ENCODE assay signal across 12 cellular contexts in genomic region chr19:36256853-36257511, GRCh38. TPM values are rescaled to one million over a fixed set of nuclear protein-coding genes. Genes with fewer than 3 reads are reported as not detected.
DNase-seq lines count a peak whose midpoint lies in the region; ATAC-seq, FAIRE-seq and TF ChIP-seq lines count a peak whose summit lies in the region.
"Had no signal": no experiment of that assay in that cellular context is flagged by ENCODE, and none has a peak within 500 bp of the region (broad histone marks: within the 10 kb centered on the region; RNA-seq: fewer than 3 reads in every experiment).

No MANE protein-coding gene starts in this region.

- H3K36me3 ChIP-seq in fibroblast of lung (ENCODE audit: control insufficient read depth, insufficient read depth, low read length): no peaks in the 10 kb centered on the region
- no peaks in the 10 kb centered on the region for H3K36me3 ChIP-seq in pancreas
- H3K36me3 ChIP-seq in smooth muscle cell (ENCODE audit: low read depth): no peaks in the 10 kb centered on the region

- H2AFZ ChIP-seq in fibroblast of lung (ENCODE audit: low read length): no peak overlapping the region
- no peak overlapping the region for H2AFZ ChIP-seq in smooth muscle cell (ENCODE audit: low read depth)

- H3K9me3 ChIP-seq in fibroblast of lung (ENCODE audit: control insufficient read depth, insufficient read depth, low read depth, low read length): no peaks in the 10 kb centered on the region
- no peaks in the 10 kb centered on the region for H3K9me3 ChIP-seq in pancreas
- no peaks in the 10 kb centered on the region for H3K9me3 ChIP-seq in smooth muscle cell (replicated peaks; ENCODE audit: low read depth)

- TF ChIP-seq CTCF in fibroblast of lung (conservative IDR thresholded peaks at IDR 0.05 in 1 of 2, IDR thresholded peaks at IDR 0.05 in 1 of 2; ENCODE audit: low read depth in 1 of 2, low read length in 2 of 2) (no peak), pancreas (IDR thresholded peaks at IDR 0.05) (no peak), smooth muscle cell (IDR thresholded peaks at IDR 0.05; ENCODE audit: borderline replicate concordance, insufficient read depth, poor library complexity, severe bottlenecking) (no peak)

- no peak overlapping the region for H3K27ac ChIP-seq in fibroblast of lung (ENCODE audit: insufficient read depth, low read length)
- H3K27ac ChIP-seq in pancreas: no peak overlapping the region
- H3K27ac ChIP-seq in smooth muscle cell (ENCODE audit: low read depth): no peak overlapping the region

- no peaks in the 10 kb centered on the region for H3K27me3 ChIP-seq in fibroblast of lung (ENCODE audit: control insufficient read depth, insufficient read depth, low read length)
- no peaks in the 10 kb centered on the region for H3K27me3 ChIP-seq in pancreas
- no peaks in the 10 kb centered on the region for H3K27me3 ChIP-seq in smooth muscle cell (ENCODE audit: low read depth)

- WGBS in pancreas, 2 donors: 64 to 67% methylated on average over 42 of the region's 42 CpGs
- WGBS in smooth muscle cell (ENCODE audit: low lambda C conversion rate): 97% methylated on average over 41 of the region's 42 CpGs

- DNase-seq in Right ventricle myocardium superior: no peak
- no peak for DNase-seq in cardiac septum (ENCODE audit: low spot score)
- no peak for DNase-seq in fibroblast of lung (ENCODE audit: low read depth in 2 of 2)
- peak in 1 of 6 donors; percentile 42 for DNase-seq in pancreas
- no peak for DNase-seq in HPDE6-E6E7 (ENCODE audit: extremely low spot score)
- no peak for DNase-seq in NCI-H446 treated with DMSO at 0.1 percent for 48 hours (lab: John Stamatoyannopoulos, UW)
- no peak for DNase-seq in DMS79 treated with DMSO at 0.1 percent for 48 hours (lab: John Stamatoyannopoulos, UW)
- no peak for DNase-seq in smooth muscle cell (lab: John Stamatoyannopoulos, UW; ENCODE audit: unreplicated experiment)
- DNase-seq: activated CD4-positive, CD25-positive, alpha-beta regulatory T cell; HCEC 1CT; NCI-H1694; RPMI8226 had no signal

- ATAC-seq in Right ventricle myocardium superior (ENCODE audit: poor library complexity) (peak; percentile 25), pancreas (peak in 1 of 4 donors; percentile 13)

- peak overlapping the region in 3 of 4 experiments; percentile 21 to 51 (median 26) for H3K4me3 ChIP-seq in fibroblast of lung (replicated peaks in 1 of 4; ENCODE audit: control extremely low read depth in 1 of 4, insufficient read depth in 1 of 4, low read depth in 3 of 4, low read length in 4 of 4)
- peak overlapping the region; percentile 14 to 43 (median 34) for H3K4me3 ChIP-seq in pancreas
- H3K4me3 ChIP-seq in smooth muscle cell: no peak overlapping the region

- FAIRE-seq in pancreas (lab: Jason Lieb, UNC): no peak

- H4K20me1 ChIP-seq in fibroblast of lung (ENCODE audit: control insufficient read depth, extremely low read depth, insufficient read depth, low read length) (no peaks in the 10 kb centered on the region), smooth muscle cell (ENCODE audit: low read depth) (no peaks in the 10 kb centered on the region)

- H3K9ac ChIP-seq in fibroblast of lung (ENCODE audit: insufficient read depth, low read length) (peak overlapping the region; percentile 7), smooth muscle cell (ENCODE audit: low read depth) (no peak overlapping the region)

- H3K79me2 ChIP-seq in fibroblast of lung (ENCODE audit: control insufficient read depth, insufficient read depth, low read length) (no peaks in the 10 kb centered on the region), smooth muscle cell (ENCODE audit: low read depth) (no peaks in the 10 kb centered on the region)

- H3F3A ChIP-seq in smooth muscle cell (ENCODE audit: low read depth): no peaks in the 10 kb centered on the region

- H3K4me1 ChIP-seq in fibroblast of lung (ENCODE audit: control insufficient read depth, extremely low read depth, insufficient read depth, low read length) (no peaks in the 10 kb centered on the region), pancreas (no peaks in the 10 kb centered on the region), smooth muscle cell (ENCODE audit: low read depth) (no peaks in the 10 kb centered on the region)

- H3K4me2 ChIP-seq in fibroblast of lung (ENCODE audit: extremely low read depth, insufficient read depth, low read length) (peak overlapping the region; percentile 64), smooth muscle cell (no peak overlapping the region)

- intact Hi-C loops in Right ventricle myocardium superior (cut with DNase I): no loop called here
- intact Hi-C loops in cardiac septum (cut with DNase I): no loop called here
- intact Hi-C loops in pancreas (cut with DNase I): no loop called here

RNA-seq across cellular contexts. Expression of gene ZNF146, which starts 42.1 kb away (rescaled TPM):
- total RNA-seq in Right ventricle myocardium superior (29.6 TPM), cardiac septum (38.6 TPM), fibroblast of lung (74.5 and 87.5 TPM in 2 replicates), pancreas (10 to 100 TPM; 15.0 to 35.2 (median 23.1) TPM), smooth muscle cell (155 and 161 TPM in 2 replicates)
- polyA plus RNA-seq in fibroblast of lung (84.8 and 92.5 TPM in 2 replicates), pancreas (10 to 100 TPM in 1 of 2 donors, 1 to 10 TPM in 1; 9.3 to 18.6 TPM), smooth muscle cell (49.4 and 57.5 TPM in 2 replicates)
- 56.6 and 71.0 TPM in 2 replicates for polyA plus RNA-seq in fibroblast of lung (2012)
- 1.1 and 2.4 TPM in 2 replicates for polyA minus RNA-seq in fibroblast of lung (ENCODE audit: low replicate concordance)

RNA-seq across cellular contexts. Expression of gene ZNF565, which starts 42.5 kb away (rescaled TPM):
- total RNA-seq in Right ventricle myocardium superior: 3.9 TPM
- total RNA-seq in cardiac septum: 4.0 TPM
- 6.3 and 6.4 TPM in 2 replicates for total RNA-seq in fibroblast of lung
- 2.4 and 4.3 TPM in 2 replicates for polyA plus RNA-seq in fibroblast of lung
- polyA plus RNA-seq in fibroblast of lung (2012): 2.2 and 2.8 TPM in 2 replicates
- 1.3 and 16.5 TPM in 2 replicates for polyA minus RNA-seq in fibroblast of lung (ENCODE audit: low replicate concordance)
- 1 to 10 TPM; 2.1 to 3.5 (median 2.6) TPM for total RNA-seq in pancreas
- 1 to 10 TPM; 2.4 to 2.8 TPM for polyA plus RNA-seq in pancreas
- 4.5 and 8.6 TPM in 2 replicates for total RNA-seq in smooth muscle cell
- polyA plus RNA-seq in smooth muscle cell: 2.6 and 4.7 TPM in 2 replicates
